In the genomic region with DNA sequence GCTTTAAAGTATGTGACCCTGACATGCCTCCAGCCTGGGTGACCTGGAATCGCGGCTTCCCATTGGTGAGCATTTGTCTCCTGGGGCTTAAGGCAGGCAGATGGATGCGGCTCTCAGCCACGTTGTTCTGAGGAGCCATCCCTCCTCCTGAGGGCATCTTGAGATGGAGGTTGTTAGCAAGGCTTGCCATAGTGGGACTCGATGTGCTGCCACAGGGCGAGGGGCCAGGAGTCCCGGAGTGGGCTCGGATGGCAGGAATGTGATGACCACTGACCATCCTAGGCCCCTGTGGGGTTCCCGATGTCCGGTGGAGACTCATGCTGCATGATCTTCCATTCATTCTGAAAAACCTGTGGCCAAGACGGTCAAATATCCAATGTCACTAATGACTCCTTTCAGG, we compare ENCODE assay signal across 34 cellular contexts.
"Had no signal": no experiment of that assay in that cellular context is flagged by ENCODE, and none has a peak within 500 bp of the region (broad histone marks: within the 10 kb centered on the region; RNA-seq: fewer than 3 reads in every experiment).

No MANE protein-coding gene starts in this region.

- H3K27me3 ChIP-seq: MG63 had no signal

- H3K4me3 ChIP-seq: MG63 had no signal

- H3K9me3 ChIP-seq: MG63 had no signal

- DNase-seq: Karpas-422, Kasumi-1, MG63, MM.1S, MV-4-11, NCI-H1048, NCI-H1092, NCI-H1092 treated with DMSO at 0.1 percent for 48 hours, NCI-H1105, NCI-H1105 treated with DMSO at 0.1 percent for 48 hours, NCI-H1417, NCI-H1417 treated with DMSO at 0.1 percent for 48 hours, NCI-H1436, NCI-H1436 treated with DMSO at 0.1 percent for 48 hours, NCI-H146, NCI-H1694, NCI-H1694 treated with DMSO at 0.1 percent for 48 hours, NCI-H187, NCI-H187 treated with DMSO at 0.1 percent for 48 hours, NCI-H1930, NCI-H2029, NCI-H2029 treated with DMSO at 0.1 percent for 48 hours, NCI-H2081, NCI-H2081 treated with DMSO at 0.1 percent for 48 hours, NCI-H2107, NCI-H2171, NCI-H2171 treated with DMSO at 0.1 percent for 48 hours, NCI-H226, NCI-H345, NCI-H446, NCI-H446 treated with DMSO at 0.1 percent for 48 hours, NCI-H510A, NCI-H510A treated with DMSO at 0.1 percent for 48 hours, NCI-H524 had no signal

- H3K36me3 ChIP-seq: MG63 had no signal
